In genomic region chr3:20930034-20930433, GRCh38 we compare ENCODE assay signal across 10 cellular contexts.
DNase-seq lines count a peak whose midpoint lies in the region; ATAC-seq and TF ChIP-seq lines count a peak whose summit lies in the region.
"Had no signal": no experiment of that assay in that cellular context is flagged by ENCODE, and none has a peak within 500 bp of the region (broad histone marks: within the 10 kb centered on the region; RNA-seq: fewer than 3 reads in every experiment).

No MANE protein-coding gene starts in this region.

- no peaks in the 10 kb centered on the region for H3K4me1 Mint-ChIP-seq in activated CD4-positive, alpha-beta T cell treated with anti-CD3 and anti-CD28 coated beads, Interleukin-2, amount 10 ng/mL, durations not matched to agents 24 days and 14 days
- H3K4me1 Mint-ChIP-seq: activated naive CD8-positive, alpha-beta T cell treated with anti-CD3 and anti-CD28 coated beads, Interleukin-2, amount 50 U/mL, for 24 hours had no signal

- no peaks in the 10 kb centered on the region for H3K9me3 ChIP-seq in transverse colon

- no peak for TF ChIP-seq EP300 in transverse colon (IDR thresholded peaks at IDR 0.05; ENCODE audit: low read depth)

- DNase-seq in DMS53 (lab: John Stamatoyannopoulos, UW) (peak; percentile 53), HS-27A (ENCODE audit: low read depth) (peak; percentile 23), kidney epithelial cell (ENCODE audit: low read depth) (no peak), transverse colon (no peak)
- no peak for DNase-seq in activated CD4-positive, alpha-beta T cell treated with anti-CD3 and anti-CD28 coated beads, Interleukin-2, amount 10 ng/mL, durations not matched to agents 24 days and 14 days
- no peak for DNase-seq in activated naive CD4-positive, alpha-beta T cell treated with Interleukin-2 at 50 U/mL for 16 hours
- DNase-seq: activated naive CD8-positive, alpha-beta T cell treated with anti-CD3 and anti-CD28 coated beads, Interleukin-2, amount 50 U/mL, for 24 hours; SIG-M5 had no signal

- no peak for TF ChIP-seq POLR2A in transverse colon (IDR thresholded peaks at IDR 0.05)

- no peaks in the 10 kb centered on the region for H3K27me3 Mint-ChIP-seq in activated CD4-positive, alpha-beta T cell treated with anti-CD3 and anti-CD28 coated beads, Interleukin-2, amount 10 ng/mL, durations not matched to agents 24 days and 14 days
- H3K27me3 Mint-ChIP-seq: activated naive CD8-positive, alpha-beta T cell treated with anti-CD3 and anti-CD28 coated beads, Interleukin-2, amount 50 U/mL, for 24 hours had no signal

- TF ChIP-seq CTCF in VCaP (conservative IDR thresholded peaks at IDR 0.05) (peak; percentile 95), kidney epithelial cell (IDR thresholded peaks at IDR 0.05; ENCODE audit: insufficient read depth, low read length, poor library complexity, severe bottlenecking) (peak; percentile 41), transverse colon (IDR thresholded peaks at IDR 0.05) (no peak)

- WGBS in transverse colon (ENCODE audit: low coverage in 1 of 2), 2 donors = 21 to 28% methylated on average over 3 of the region's 3 CpGs

- no peak overlapping the region for H3K27ac Mint-ChIP-seq in activated CD4-positive, alpha-beta T cell treated with anti-CD3 and anti-CD28 coated beads, Interleukin-2, amount 10 ng/mL, durations not matched to agents 24 days and 14 days
- H3K27ac Mint-ChIP-seq: activated naive CD8-positive, alpha-beta T cell treated with anti-CD3 and anti-CD28 coated beads, Interleukin-2, amount 50 U/mL, for 24 hours had no signal

- no peak for ATAC-seq in HG02870 (IDR thresholded peaks at IDR 0.05; ENCODE audit: unreplicated experiment)
- ATAC-seq: activated naive CD8-positive, alpha-beta T cell treated with anti-CD3 and anti-CD28 coated beads, Interleukin-2, amount 50 U/mL, for 24 hours had no signal

- H3K9me3 Mint-ChIP-seq in activated CD4-positive, alpha-beta T cell treated with anti-CD3 and anti-CD28 coated beads, Interleukin-2, amount 10 ng/mL, durations not matched to agents 24 days and 14 days = peaks cover 10% of the 10 kb centered on the region

- intact Hi-C loops in activated CD4-positive, alpha-beta T cell treated with anti-CD3 and anti-CD28 coated beads, Interleukin-2, amount 10 ng/mL, durations not matched to agents 24 days and 14 days (cut with micrococcal nuclease) = no loop called here
- intact Hi-C loops in transverse colon (cut with DNase I; ENCODE audit: low total_unique reads) = no loop called here

- H3K27me3 ChIP-seq in kidney epithelial cell (ENCODE audit: control insufficient read depth, insufficient read depth, low read length) (no peaks in the 10 kb centered on the region), transverse colon (no peaks in the 10 kb centered on the region)

- H3K36me3 ChIP-seq in kidney epithelial cell (ENCODE audit: control insufficient read depth, insufficient read depth, low read length) (no peaks in the 10 kb centered on the region), transverse colon (no peaks in the 10 kb centered on the region)

- H3K27ac ChIP-seq in VCaP (no peak overlapping the region), transverse colon (no peak overlapping the region)

- in situ Hi-C loops in transverse colon (cut with MboI; ENCODE audit: low pct_ligation_motif_present in 1 of 4, low pct_unique_long_range_greater_than_20kb in 1 of 4, low sequenced_read_pairs in 3 of 4) = no loop called here

- no peak overlapping the region for H3K4me3 Mint-ChIP-seq in activated CD4-positive, alpha-beta T cell treated with anti-CD3 and anti-CD28 coated beads, Interleukin-2, amount 10 ng/mL, durations not matched to agents 24 days and 14 days
- H3K4me3 Mint-ChIP-seq: activated naive CD8-positive, alpha-beta T cell treated with anti-CD3 and anti-CD28 coated beads, Interleukin-2, amount 50 U/mL, for 24 hours had no signal

- no peaks in the 10 kb centered on the region for H3K4me1 ChIP-seq in transverse colon

- H3K4me3 ChIP-seq in kidney epithelial cell (ENCODE audit: low read depth, low read length) = no peak overlapping the region
- H3K4me3 ChIP-seq in transverse colon = no peak overlapping the region

- no peaks in the 10 kb centered on the region for H3K36me3 Mint-ChIP-seq in activated CD4-positive, alpha-beta T cell treated with anti-CD3 and anti-CD28 coated beads, Interleukin-2, amount 10 ng/mL, durations not matched to agents 24 days and 14 days (ENCODE audit: low read depth)

Comparison
In these comparisons a context has a peak if more than half of its experiments do, and no peak if none do; other contexts are left out.
1. DNase-seq: peak in DMS53 (single experiment) and HS-27A (single experiment); none in kidney epithelial cell (single experiment), activated CD4-positive, alpha-beta T cell treated with anti-CD3 and anti-CD28 coated beads, Interleukin-2, amount 10 ng/mL, durations not matched to agents 24 days and 14 days (single experiment), activated naive CD4-positive, alpha-beta T cell treated with Interleukin-2 at 50 U/mL for 16 hours (single experiment) and transverse colon (single experiment).
2. CTCF ChIP-seq: peak in VCaP (single experiment) and kidney epithelial cell (single experiment); none in transverse colon (0 of 5).